1 cellular context compared by ENCODE assay signal in the genomic region with DNA sequence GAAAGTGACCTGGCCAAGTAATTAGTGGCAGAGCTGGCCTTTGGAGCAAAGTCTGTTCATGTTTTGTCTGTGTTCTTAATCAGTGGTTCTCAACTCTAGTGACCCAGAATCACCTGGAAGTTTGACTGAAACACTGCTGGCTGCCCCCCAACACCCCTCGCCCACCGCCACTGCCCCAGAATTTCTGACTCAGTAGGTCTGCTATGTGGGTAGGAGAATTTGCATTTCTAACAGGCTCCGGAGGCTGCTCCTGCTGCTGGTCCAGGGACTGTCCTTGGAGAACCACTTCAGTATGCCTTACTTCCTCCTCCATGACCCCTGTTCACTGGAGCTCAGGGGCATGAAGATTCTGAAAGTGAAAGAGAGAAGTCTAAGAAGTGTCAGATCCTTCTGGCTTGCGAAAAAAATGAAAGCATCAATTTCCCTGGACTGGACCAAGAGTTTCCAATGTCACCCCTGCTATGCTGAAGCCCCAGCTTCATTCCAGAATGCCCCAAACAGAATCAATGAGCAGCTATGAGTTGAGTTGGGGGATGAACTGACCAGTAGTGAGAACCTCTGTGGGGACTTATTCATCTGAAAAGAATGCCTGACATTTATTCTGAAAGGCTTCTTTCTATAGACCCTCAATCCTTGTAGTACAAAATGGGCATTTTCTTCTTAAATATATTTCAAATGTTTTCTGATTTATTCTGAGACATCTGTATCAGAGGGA.
TF ChIP-seq lines count a peak whose summit lies in the region.

No MANE protein-coding gene starts in this region.

TF ChIP-seq in SK-N-SH, 30 proteins besides CTCF, POLR2A, EP300 and RAD21 (continued from another document):
- TF ChIP-seq, protein P1, sequence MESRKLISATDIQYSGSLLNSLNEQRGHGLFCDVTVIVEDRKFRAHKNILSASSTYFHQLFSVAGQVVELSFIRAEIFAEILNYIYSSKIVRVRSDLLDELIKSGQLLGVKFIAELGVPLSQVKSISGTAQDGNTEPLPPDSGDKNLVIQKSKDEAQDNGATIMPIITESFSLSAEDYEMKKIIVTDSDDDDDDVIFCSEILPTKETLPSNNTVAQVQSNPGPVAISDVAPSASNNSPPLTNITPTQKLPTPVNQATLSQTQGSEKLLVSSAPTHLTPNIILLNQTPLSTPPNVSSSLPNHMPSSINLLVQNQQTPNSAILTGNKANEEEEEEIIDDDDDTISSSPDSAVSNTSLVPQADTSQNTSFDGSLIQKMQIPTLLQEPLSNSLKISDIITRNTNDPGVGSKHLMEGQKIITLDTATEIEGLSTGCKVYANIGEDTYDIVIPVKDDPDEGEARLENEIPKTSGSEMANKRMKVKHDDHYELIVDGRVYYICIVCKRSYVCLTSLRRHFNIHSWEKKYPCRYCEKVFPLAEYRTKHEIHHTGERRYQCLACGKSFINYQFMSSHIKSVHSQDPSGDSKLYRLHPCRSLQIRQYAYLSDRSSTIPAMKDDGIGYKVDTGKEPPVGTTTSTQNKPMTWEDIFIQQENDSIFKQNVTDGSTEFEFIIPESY (IDR thresholded peaks at IDR 0.05; ENCODE audit: borderline replicate concordance, low read depth), result no peak
- TF ChIP-seq, protein P2, sequence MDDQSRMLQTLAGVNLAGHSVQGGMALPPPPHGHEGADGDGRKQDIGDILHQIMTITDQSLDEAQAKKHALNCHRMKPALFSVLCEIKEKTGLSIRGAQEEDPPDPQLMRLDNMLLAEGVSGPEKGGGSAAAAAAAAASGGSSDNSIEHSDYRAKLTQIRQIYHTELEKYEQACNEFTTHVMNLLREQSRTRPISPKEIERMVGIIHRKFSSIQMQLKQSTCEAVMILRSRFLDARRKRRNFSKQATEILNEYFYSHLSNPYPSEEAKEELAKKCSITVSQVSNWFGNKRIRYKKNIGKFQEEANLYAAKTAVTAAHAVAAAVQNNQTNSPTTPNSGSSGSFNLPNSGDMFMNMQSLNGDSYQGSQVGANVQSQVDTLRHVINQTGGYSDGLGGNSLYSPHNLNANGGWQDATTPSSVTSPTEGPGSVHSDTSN (IDR thresholded peaks at IDR 0.05), result no peak
- no peak for TF ChIP-seq SIN3A (IDR thresholded peaks at IDR 0.05; ENCODE audit: borderline replicate concordance, low read depth, low read length)
- no peak for TF ChIP-seq NRF1 (IDR thresholded peaks at IDR 0.05; ENCODE audit: low read depth, low read length)
- TF ChIP-seq, protein P3, sequence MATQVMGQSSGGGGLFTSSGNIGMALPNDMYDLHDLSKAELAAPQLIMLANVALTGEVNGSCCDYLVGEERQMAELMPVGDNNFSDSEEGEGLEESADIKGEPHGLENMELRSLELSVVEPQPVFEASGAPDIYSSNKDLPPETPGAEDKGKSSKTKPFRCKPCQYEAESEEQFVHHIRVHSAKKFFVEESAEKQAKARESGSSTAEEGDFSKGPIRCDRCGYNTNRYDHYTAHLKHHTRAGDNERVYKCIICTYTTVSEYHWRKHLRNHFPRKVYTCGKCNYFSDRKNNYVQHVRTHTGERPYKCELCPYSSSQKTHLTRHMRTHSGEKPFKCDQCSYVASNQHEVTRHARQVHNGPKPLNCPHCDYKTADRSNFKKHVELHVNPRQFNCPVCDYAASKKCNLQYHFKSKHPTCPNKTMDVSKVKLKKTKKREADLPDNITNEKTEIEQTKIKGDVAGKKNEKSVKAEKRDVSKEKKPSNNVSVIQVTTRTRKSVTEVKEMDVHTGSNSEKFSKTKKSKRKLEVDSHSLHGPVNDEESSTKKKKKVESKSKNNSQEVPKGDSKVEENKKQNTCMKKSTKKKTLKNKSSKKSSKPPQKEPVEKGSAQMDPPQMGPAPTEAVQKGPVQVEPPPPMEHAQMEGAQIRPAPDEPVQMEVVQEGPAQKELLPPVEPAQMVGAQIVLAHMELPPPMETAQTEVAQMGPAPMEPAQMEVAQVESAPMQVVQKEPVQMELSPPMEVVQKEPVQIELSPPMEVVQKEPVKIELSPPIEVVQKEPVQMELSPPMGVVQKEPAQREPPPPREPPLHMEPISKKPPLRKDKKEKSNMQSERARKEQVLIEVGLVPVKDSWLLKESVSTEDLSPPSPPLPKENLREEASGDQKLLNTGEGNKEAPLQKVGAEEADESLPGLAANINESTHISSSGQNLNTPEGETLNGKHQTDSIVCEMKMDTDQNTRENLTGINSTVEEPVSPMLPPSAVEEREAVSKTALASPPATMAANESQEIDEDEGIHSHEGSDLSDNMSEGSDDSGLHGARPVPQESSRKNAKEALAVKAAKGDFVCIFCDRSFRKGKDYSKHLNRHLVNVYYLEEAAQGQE (IDR thresholded peaks at IDR 0.05; ENCODE audit: low read depth, low read length), result no peak
- no peak for TF ChIP-seq ELF1 (IDR thresholded peaks at IDR 0.05)
- TF ChIP-seq YY1 (IDR thresholded peaks at IDR 0.05; ENCODE audit: low read depth), result no peak
